Comparison of ENCODE assay signal across 23 cellular contexts in the genomic region with DNA sequence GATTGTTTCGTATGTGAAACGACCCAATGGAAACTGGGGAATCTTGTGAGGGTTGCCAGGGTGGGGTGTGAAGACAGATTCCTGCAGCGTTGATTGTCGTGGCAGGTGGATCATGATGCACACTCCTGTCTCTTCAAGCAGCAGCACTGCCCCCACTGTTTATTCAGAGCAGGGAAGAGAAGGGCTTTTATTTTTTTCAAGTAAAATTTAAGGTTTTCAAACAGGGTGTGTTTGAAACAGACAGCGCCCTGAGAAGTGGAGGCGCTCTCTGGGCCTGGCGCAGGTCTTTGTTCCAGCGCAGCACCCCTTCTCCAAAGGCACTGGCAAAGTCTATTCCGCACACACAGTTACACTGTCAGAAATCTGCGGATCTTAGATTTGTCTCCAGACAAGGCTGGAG. TPM values are rescaled to one million over a fixed set of nuclear protein-coding genes. Genes with fewer than 3 reads are reported as not detected.
DNase-seq lines count a peak whose midpoint lies in the region; ATAC-seq and TF ChIP-seq lines count a peak whose summit lies in the region.
"Had no signal": no experiment of that assay in that cellular context is flagged by ENCODE, and none has a peak within 500 bp of the region (broad histone marks: within the 10 kb centered on the region; RNA-seq: fewer than 3 reads in every experiment).

No MANE protein-coding gene starts in this region.

- no peaks in the 10 kb centered on the region for H3K36me3 ChIP-seq in CD4-positive, alpha-beta memory T cell (ENCODE audit: insufficient read depth, low read length)
- H3K36me3 ChIP-seq in spleen (no peaks in the 10 kb centered on the region), stomach (no peaks in the 10 kb centered on the region)
- H3K36me3 ChIP-seq: gastrocnemius medialis had no signal

- H3K27me3 ChIP-seq in CD4-positive, alpha-beta memory T cell (ENCODE audit: insufficient read depth, low read length): peaks cover 92% of the 10 kb centered on the region
- H3K27me3 ChIP-seq in spleen (replicated peaks in 1 of 7): peaks cover 23 to 100% (median 91%) of the 10 kb centered on the region in 7 donors
- peaks cover 18 to 100% (median 90%) of the 10 kb centered on the region in 3 donors for H3K27me3 ChIP-seq in stomach

- H3K27ac ChIP-seq in CD4-positive, alpha-beta memory T cell (ENCODE audit: low read depth, low read length): no peak overlapping the region
- H3K27ac ChIP-seq in spleen: no peak overlapping the region
- no peak overlapping the region for H3K27ac ChIP-seq in stomach
- H3K27ac ChIP-seq: gastrocnemius medialis, RWPE1 had no signal

- CTCF ChIA-PET in CD4-positive, alpha-beta memory T cell (lab: Charles Lee; ENCODE audit: partially characterized antibody): interaction anchor here (0.7 to 3.0 kb wide), 3 partner anchors 10 to 141 kb away, joined by 3 to 11 read pairs (median 7); no protein-coding TSS in a partner anchor

- peak overlapping the region in 5 of 8 donors; percentile 7 to 77 (median 45) for H3K4me3 Mint-ChIP-seq in CD4-positive, alpha-beta memory T cell
- H3K4me3 Mint-ChIP-seq in activated T-helper 17 cell treated with anti-CD3 and anti-CD28 coated beads, Interleukin-2, amount 50 U/mL, for 72 hours: peak overlapping the region; percentile 66
- peak overlapping the region in 6 of 10 donors; percentile 19 to 61 (median 35) for H3K4me3 Mint-ChIP-seq in naive thymus-derived CD8-positive, alpha-beta T cell
- H3K4me3 Mint-ChIP-seq in endothelial cell (ENCODE audit: unreplicated experiment): no peak overlapping the region

- H3K4me1 Mint-ChIP-seq in CD4-positive, alpha-beta memory T cell: peaks cover 29 to 65% (median 44%) of the 10 kb centered on the region in 4 donors
- H3K4me1 Mint-ChIP-seq in activated T-helper 17 cell treated with anti-CD3 and anti-CD28 coated beads, Interleukin-2, amount 50 U/mL, for 72 hours: peaks cover 24% of the 10 kb centered on the region
- peaks cover 35 to 64% (median 55%) of the 10 kb centered on the region in 4 donors for H3K4me1 Mint-ChIP-seq in naive thymus-derived CD8-positive, alpha-beta T cell
- peaks cover 44% of the 10 kb centered on the region for H3K4me1 Mint-ChIP-seq in endothelial cell (ENCODE audit: unreplicated experiment)

- no peak overlapping the region for H3K4me3 ChIP-seq in CD4-positive, alpha-beta memory T cell (ENCODE audit: low read length in 2 of 2)
- H3K4me3 ChIP-seq in spleen (no peak overlapping the region), stomach (no peak overlapping the region)
- H3K4me3 ChIP-seq: gastrocnemius medialis had no signal

- no peak for TF ChIP-seq CTCF in spleen (IDR thresholded peaks at IDR 0.05 in 8 of 11, conservative IDR thresholded peaks at IDR 0.05 in 3 of 11)
- no peak for TF ChIP-seq CTCF in endothelial cell (IDR thresholded peaks at IDR 0.05; ENCODE audit: unreplicated experiment)
- TF ChIP-seq CTCF in stomach (IDR thresholded peaks at IDR 0.05): no peak

- peak overlapping the region in 2 of 7 donors; percentile 18 to 72 for H3K27ac Mint-ChIP-seq in CD4-positive, alpha-beta memory T cell
- no peak overlapping the region for H3K27ac Mint-ChIP-seq in activated T-helper 17 cell treated with anti-CD3 and anti-CD28 coated beads, Interleukin-2, amount 50 U/mL, for 72 hours
- H3K27ac Mint-ChIP-seq in naive thymus-derived CD8-positive, alpha-beta T cell: no peak overlapping the region
- H3K27ac Mint-ChIP-seq in endothelial cell (ENCODE audit: unreplicated experiment): no peak overlapping the region

- POLR2A ChIA-PET in CD4-positive, alpha-beta memory T cell (lab: Charles Lee; ENCODE audit: partially characterized antibody): interaction anchor here (1.9 to 2.6 kb wide), 2 partner anchors 8 to 9 kb away, joined by 5 to 14 read pairs; a partner anchor contains a TSS
- POLR2A ChIA-PET in naive thymus-derived CD8-positive, alpha-beta T cell (lab: Charles Lee): no interaction called here

- ATAC-seq in activated T-helper 17 cell treated with anti-CD3 and anti-CD28 coated beads, Interleukin-2, amount 50 U/mL, for 72 hours (replicated peaks): no peak
- ATAC-seq in naive thymus-derived CD8-positive, alpha-beta T cell: peak in 1 of 2 donors; percentile 38
- no peak for ATAC-seq in GM19452 (IDR thresholded peaks at IDR 0.05; ENCODE audit: unreplicated experiment)
- ATAC-seq: gastrocnemius medialis had no signal

- no peak for DNase-seq in CD4-positive, alpha-beta memory T cell
- DNase-seq in ELR (ENCODE audit: low read depth): peak; percentile 10
- no peak for DNase-seq in naive thymus-derived CD8-positive, alpha-beta T cell
- DNase-seq in spleen: no peak
- DNase-seq in endothelial cell (ENCODE audit: low spot score): no peak
- no peak for DNase-seq in stomach
- DNase-seq: activated naive CD4-positive, alpha-beta T cell treated with Interleukin-2 at 50 U/mL for 16 hours; aorta; CD8-positive, alpha-beta memory T cell; DMS53; gastrocnemius medialis; naive B cell; NCI-H1092 treated with DMSO at 0.1 percent for 48 hours; NCI-H2029 treated with DMSO at 0.1 percent for 48 hours; NCI-H524 treated with DMSO at 0.1 percent for 48 hours; posterior cingulate gyrus; stimulated activated CD4-positive, alpha-beta T cell treated with anti-CD3 and anti-CD28 coated beads, Interleukin-2, amount 100 ng/mL, for 24 hours; stimulated activated naive CD4-positive, alpha-beta T cell treated with Interleukin-2 at 50 U/mL for 16 hours had no signal

- no peak for TF ChIP-seq EP300 in stomach (IDR thresholded peaks at IDR 0.05)

- 13 to 19% (median 15%) methylated on average over 10 of the region's 10 CpGs for WGBS in spleen, 5 donors
- WGBS in stomach, 5 donors: 10 to 28% (median 17%) methylated on average over 10 of the region's 10 CpGs

- no peaks in the 10 kb centered on the region for H3K9me3 ChIP-seq in CD4-positive, alpha-beta memory T cell (ENCODE audit: control insufficient read depth in 1 of 2, low read length in 2 of 2)
- H3K9me3 ChIP-seq in spleen (no peaks in the 10 kb centered on the region), stomach (no peaks in the 10 kb centered on the region)
- H3K9me3 ChIP-seq: gastrocnemius medialis had no signal

- TF ChIP-seq POLR2A in spleen (IDR thresholded peaks at IDR 0.05) (no peak), stomach (IDR thresholded peaks at IDR 0.05) (no peak)

- H3K36me3 Mint-ChIP-seq in CD4-positive, alpha-beta memory T cell: no peaks in the 10 kb centered on the region
- peaks cover 10% of the 10 kb centered on the region for H3K36me3 Mint-ChIP-seq in activated T-helper 17 cell treated with anti-CD3 and anti-CD28 coated beads, Interleukin-2, amount 50 U/mL, for 72 hours (ENCODE audit: low read depth)
- H3K36me3 Mint-ChIP-seq in naive thymus-derived CD8-positive, alpha-beta T cell: peaks cover 0 to 4% (median 0%) of the 10 kb centered on the region in 3 donors
- peaks cover 5% of the 10 kb centered on the region for H3K36me3 Mint-ChIP-seq in endothelial cell (ENCODE audit: low read depth, unreplicated experiment)
- H3K36me3 Mint-ChIP-seq: CD8-positive, alpha-beta memory T cell had no signal

- H3K27me3 Mint-ChIP-seq in CD4-positive, alpha-beta memory T cell: peaks cover 77 to 85% of the 10 kb centered on the region in 2 donors
- H3K27me3 Mint-ChIP-seq in activated T-helper 17 cell treated with anti-CD3 and anti-CD28 coated beads, Interleukin-2, amount 50 U/mL, for 72 hours: peaks cover 84% of the 10 kb centered on the region
- H3K27me3 Mint-ChIP-seq in naive thymus-derived CD8-positive, alpha-beta T cell: peaks cover 62 to 97% (median 86%) of the 10 kb centered on the region in 5 donors
- peaks cover 45% of the 10 kb centered on the region for H3K27me3 Mint-ChIP-seq in endothelial cell (ENCODE audit: unreplicated experiment)

- H3K4me1 ChIP-seq in CD4-positive, alpha-beta memory T cell (ENCODE audit: insufficient read depth, low read length): peaks cover 55% of the 10 kb centered on the region
- peaks cover 27 to 60% (median 47%) of the 10 kb centered on the region in 6 donors for H3K4me1 ChIP-seq in spleen
- peaks cover 31 to 48% (median 39%) of the 10 kb centered on the region in 4 donors for H3K4me1 ChIP-seq in stomach

- intact Hi-C loops in CD4-positive, alpha-beta memory T cell (cut with micrococcal nuclease): loop anchor here (1.0 to 10.0 kb wide), 3 partner anchors 9 to 1025 kb away; a partner anchor contains a TSS
- intact Hi-C loops in spleen (cut with DNase I; ENCODE audit: low total_unique reads): no loop called here
- intact Hi-C loops in stomach (cut with DNase I; ENCODE audit: low total_unique reads): no loop called here

- H3K9me3 Mint-ChIP-seq in CD4-positive, alpha-beta memory T cell: peaks cover 0 to 4% (median 0%) of the 10 kb centered on the region in 8 donors
- H3K9me3 Mint-ChIP-seq in activated T-helper 17 cell treated with anti-CD3 and anti-CD28 coated beads, Interleukin-2, amount 50 U/mL, for 72 hours: no peaks in the 10 kb centered on the region
- H3K9me3 Mint-ChIP-seq in naive thymus-derived CD8-positive, alpha-beta T cell: peaks cover 0 to 3% (median 0%) of the 10 kb centered on the region in 9 donors
- H3K9me3 Mint-ChIP-seq in endothelial cell (ENCODE audit: unreplicated experiment): no peaks in the 10 kb centered on the region

RNA-seq across cellular contexts. Expression of a gene that starts 6.9 kb away (rescaled TPM):
- not detected for total RNA-seq in CD4-positive, alpha-beta memory T cell
- not detected for polyA plus RNA-seq in CD4-positive, alpha-beta memory T cell
- under 1 TPM; 0.50 to 0.78 TPM for total RNA-seq in activated T-helper 17 cell treated with anti-CD3 and anti-CD28 coated beads, Interleukin-2, amount 50 U/mL, for 72 hours
- not detected for total RNA-seq in naive thymus-derived CD8-positive, alpha-beta T cell
- 1 to 10 TPM in 2 of 3 donors, not detected in 1; 1.4 to 2.7 TPM for polyA plus RNA-seq in naive thymus-derived CD8-positive, alpha-beta T cell
- 1 to 10 TPM in 4 of 7 donors, under 1 TPM in 1, not detected in 2; 0.50 to 8.6 (median 2.8) TPM for total RNA-seq in spleen
- polyA plus RNA-seq in spleen: 1 to 10 TPM; 2.8 to 6.4 (median 3.2) TPM
- 2.4 TPM for total RNA-seq in endothelial cell (ENCODE audit: unreplicated experiment)
- total RNA-seq in stomach: not detected
- polyA plus RNA-seq in stomach: 10 to 100 TPM in 1 of 3 donors, 1 to 10 TPM in 1, not detected in 1; 3.9 to 11.7 TPM
- polyA plus RNA-seq: CD8-positive, alpha-beta memory T cell had no signal

RNA-seq across cellular contexts. Expression of a gene that starts 7.8 kb away (rescaled TPM):
- total RNA-seq in CD4-positive, alpha-beta memory T cell: not detected
- polyA plus RNA-seq in CD4-positive, alpha-beta memory T cell: not detected
- not detected for total RNA-seq in activated T-helper 17 cell treated with anti-CD3 and anti-CD28 coated beads, Interleukin-2, amount 50 U/mL, for 72 hours
- total RNA-seq in naive thymus-derived CD8-positive, alpha-beta T cell: not detected
- not detected for polyA plus RNA-seq in naive thymus-derived CD8-positive, alpha-beta T cell
- total RNA-seq in spleen (not detected), endothelial cell (ENCODE audit: unreplicated experiment) (not detected), stomach (not detected)
- polyA plus RNA-seq in spleen (not detected), stomach (not detected)
- total RNA-seq: LHCN-M2 had no signal
- polyA plus RNA-seq: CD8-positive, alpha-beta memory T cell; esophagus had no signal
